9 cellular contexts compared by ENCODE assay signal in the genomic region with DNA sequence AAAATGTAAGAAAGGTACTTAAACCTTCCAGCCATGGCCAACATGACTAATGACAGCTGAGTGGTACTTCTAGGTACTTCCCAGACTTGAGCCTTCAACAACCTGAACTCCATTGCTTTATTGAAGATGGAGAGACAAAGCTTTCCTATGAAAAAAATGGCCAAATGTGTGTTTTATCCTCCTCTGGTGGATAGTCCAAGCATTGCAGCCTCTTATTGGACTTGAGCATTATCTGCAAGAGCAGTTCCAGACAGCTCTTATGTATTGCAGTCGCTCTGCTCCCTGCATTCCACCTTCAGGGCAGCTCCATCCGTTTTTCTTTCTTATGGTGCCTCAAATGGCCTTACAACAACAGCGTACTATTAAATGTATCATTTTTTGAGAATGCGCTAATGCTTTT.
A peak's percentile ranks its signal among the peaks of the same experiment; 100 is the strongest.
DNase-seq lines count a peak whose midpoint lies in the region; ATAC-seq, FAIRE-seq and TF ChIP-seq lines count a peak whose summit lies in the region.
"Had no signal": no experiment of that assay in that cellular context is flagged by ENCODE, and none has a peak within 500 bp of the region (broad histone marks: within the 10 kb centered on the region; RNA-seq: fewer than 3 reads in every experiment).

No MANE protein-coding gene starts in this region.

- H3F3A ChIP-seq in Loucy (ENCODE audit: low read depth): no peaks in the 10 kb centered on the region
- H3F3A ChIP-seq in SK-N-SH (replicated peaks; ENCODE audit: insufficient read depth): no peaks in the 10 kb centered on the region

- WGBS in SK-N-SH (ENCODE audit: low lambda C conversion rate): 41% methylated on average over 4 of the region's 4 CpGs

- no peak for TF ChIP-seq EP300 in SK-N-SH (IDR thresholded peaks at IDR 0.05; ENCODE audit: borderline replicate concordance in 1 of 2, low read depth in 1 of 2, low read length in 1 of 2)

- H3K27ac ChIP-seq in SK-N-SH (ENCODE audit: low read depth in 2 of 2, low read length in 1 of 2) (no peak overlapping the region), keratinocyte (ENCODE audit: control insufficient read depth, insufficient read depth, low read length) (no peak overlapping the region)

- H3K27me3 ChIP-seq in Loucy (ENCODE audit: insufficient read depth, low read length, poor library complexity, severe bottlenecking) (no peaks in the 10 kb centered on the region), SK-N-SH (ENCODE audit: insufficient read depth) (no peaks in the 10 kb centered on the region), keratinocyte (ENCODE audit: control insufficient read depth, extremely low read depth, insufficient read depth, low read length) (no peaks in the 10 kb centered on the region)

- H3K4me2 ChIP-seq in Loucy (ENCODE audit: low read depth, low read length, poor library complexity, severe bottlenecking) (no peak overlapping the region), SK-N-SH (no peak overlapping the region), keratinocyte (ENCODE audit: control insufficient read depth, extremely low read depth, insufficient read depth, low read depth, low read length) (no peak overlapping the region)

- H3K9ac ChIP-seq in Loucy (ENCODE audit: low read depth, low read length, poor library complexity, severe bottlenecking): no peak overlapping the region
- H3K9ac ChIP-seq in SK-N-SH: no peak overlapping the region
- H3K9ac ChIP-seq in keratinocyte (ENCODE audit: control insufficient read depth, extremely low read depth, insufficient read depth, low read length): no peak overlapping the region

- no peaks in the 10 kb centered on the region for H3K36me3 ChIP-seq in Loucy (ENCODE audit: insufficient read depth, low read length)
- H3K36me3 ChIP-seq in SK-N-SH (replicated peaks in 1 of 2; ENCODE audit: control insufficient read depth in 1 of 2, insufficient read depth in 2 of 2, low read length in 1 of 2): no peaks in the 10 kb centered on the region
- no peaks in the 10 kb centered on the region for H3K36me3 ChIP-seq in keratinocyte (ENCODE audit: control insufficient read depth in 2 of 2, extremely low read depth in 1 of 2, insufficient read depth in 2 of 2, low read length in 2 of 2)

- no peak for ATAC-seq in stimulated activated memory B cell treated with anti-CD40 and anti-IgM and Interleukin-4, amounts not matched to agents 10 μg/mL and 1 μg/mL and 100 μg/mL, for 72 hours

- no peaks in the 10 kb centered on the region for H3K36me3 Mint-ChIP-seq in CD14-positive monocyte
- H3K36me3 Mint-ChIP-seq in stimulated activated memory B cell treated with anti-CD40 and anti-IgM and Interleukin-4, amounts not matched to agents 10 μg/mL and 1 μg/mL and 100 μg/mL, for 72 hours: no peaks in the 10 kb centered on the region
- H3K36me3 Mint-ChIP-seq: IgD-negative memory B cell had no signal

- H3K4me3 Mint-ChIP-seq in CD14-positive monocyte: no peak overlapping the region
- H3K4me3 Mint-ChIP-seq in stimulated activated memory B cell treated with anti-CD40 and anti-IgM and Interleukin-4, amounts not matched to agents 10 μg/mL and 1 μg/mL and 100 μg/mL, for 72 hours: no peak overlapping the region
- H3K4me3 Mint-ChIP-seq: IgD-negative memory B cell had no signal

- intact Hi-C loops in CD14-positive monocyte (cut with micrococcal nuclease): no loop called here

- H3K4me1 ChIP-seq in Loucy (ENCODE audit: insufficient read depth, low read length, poor library complexity, severe bottlenecking): no peaks in the 10 kb centered on the region
- H3K4me1 ChIP-seq in SK-N-SH (ENCODE audit: control insufficient read depth in 1 of 2, insufficient read depth in 2 of 2, low read depth in 1 of 2, low read length in 1 of 2): no peaks in the 10 kb centered on the region
- H3K4me1 ChIP-seq in keratinocyte (ENCODE audit: control insufficient read depth, extremely low read depth, insufficient read depth, low read length): no peaks in the 10 kb centered on the region

- CTCF ChIA-PET in SK-N-SH (lab: Yijun Ruan, JAX): interaction anchor here (0.6 to 3.0 kb wide), 17 partner anchors 8 to 192 kb away, joined by 3 to 9 read pairs (median 4); no protein-coding TSS in a partner anchor

- H3K4me3 ChIP-seq in Loucy (ENCODE audit: low read length, poor library complexity, severe bottlenecking) (no peak overlapping the region), SK-N-SH (ENCODE audit: low read depth in 2 of 2, low read length in 1 of 2) (no peak overlapping the region; a peak in 1 of 4 replicates), keratinocyte (ENCODE audit: control insufficient read depth in 2 of 3, extremely low read depth in 1 of 3, insufficient read depth in 2 of 3, low read depth in 1 of 3, low read length in 3 of 3) (no peak overlapping the region)

- peak; percentile 71 for TF ChIP-seq RAD21 in SK-N-SH (IDR thresholded peaks at IDR 0.05; ENCODE audit: low read length)

- H2AFZ ChIP-seq in Loucy (ENCODE audit: low read length) (no peak overlapping the region), SK-N-SH (ENCODE audit: low read depth) (no peak overlapping the region), keratinocyte (ENCODE audit: control insufficient read depth, low read length) (no peak overlapping the region)

- H3K79me2 ChIP-seq in Loucy (ENCODE audit: insufficient read depth, low read length) (no peaks in the 10 kb centered on the region), SK-N-SH (ENCODE audit: insufficient read depth) (no peaks in the 10 kb centered on the region), keratinocyte (ENCODE audit: control insufficient read depth, insufficient read depth, low read length) (no peaks in the 10 kb centered on the region)

- no peaks in the 10 kb centered on the region for H3K4me1 Mint-ChIP-seq in CD14-positive monocyte
- H3K4me1 Mint-ChIP-seq in stimulated activated memory B cell treated with anti-CD40 and anti-IgM and Interleukin-4, amounts not matched to agents 10 μg/mL and 1 μg/mL and 100 μg/mL, for 72 hours: no peaks in the 10 kb centered on the region
- H3K4me1 Mint-ChIP-seq: IgD-negative memory B cell had no signal

- H3K9me3 Mint-ChIP-seq in CD14-positive monocyte: no peaks in the 10 kb centered on the region
- H3K9me3 Mint-ChIP-seq in stimulated activated memory B cell treated with anti-CD40 and anti-IgM and Interleukin-4, amounts not matched to agents 10 μg/mL and 1 μg/mL and 100 μg/mL, for 72 hours: no peaks in the 10 kb centered on the region

- TF ChIP-seq CTCF in GM20000 (IDR thresholded peaks at IDR 0.05; ENCODE audit: extremely low read depth, missing control alignments): peak; percentile 19
- TF ChIP-seq CTCF in Loucy (conservative IDR thresholded peaks at IDR 0.05; ENCODE audit: low read length): peak; percentile 64
- TF ChIP-seq CTCF in SK-N-SH (IDR thresholded peaks at IDR 0.05): peak; percentile 57
- TF ChIP-seq CTCF in keratinocyte (optimal IDR thresholded peaks at IDR 0.05 in 1 of 3, IDR thresholded peaks at IDR 0.05 in 1 of 3, conservative IDR thresholded peaks at IDR 0.05 in 1 of 3; ENCODE audit: extremely low read depth in 1 of 3, insufficient read depth in 2 of 3, low read length in 3 of 3): peak; percentile 22 to 77 (median 56)
- no peak for TF ChIP-seq CTCF in CD14-positive monocyte (IDR thresholded peaks at IDR 0.05)

- H4K20me1 ChIP-seq in Loucy (ENCODE audit: insufficient read depth, low read length, poor library complexity, severe bottlenecking): no peaks in the 10 kb centered on the region
- no peaks in the 10 kb centered on the region for H4K20me1 ChIP-seq in SK-N-SH (ENCODE audit: insufficient read depth)
- peaks cover 2% of the 10 kb centered on the region for H4K20me1 ChIP-seq in keratinocyte (ENCODE audit: control insufficient read depth, extremely low read depth, insufficient read depth, low read length)

- peak; percentile 5 for DNase-seq in DMS114 treated with DMSO at 0.1 percent for 48 hours (lab: John Stamatoyannopoulos, UW; ENCODE audit: unreplicated experiment)
- DNase-seq in GM20000 (ENCODE audit: low spot score): peak; percentile 8
- DNase-seq in SK-N-SH: peak; percentile 37
- no peak for DNase-seq in keratinocyte (ENCODE audit: low read depth, low spot score)
- no peak for DNase-seq in CD14-positive monocyte (ENCODE audit: low spot score)
- no peak for DNase-seq in activated CD4-positive, alpha-beta T cell treated with anti-CD3 and anti-CD28 coated beads, Interleukin-2, amount 50 U/mL, for 1 hour

- H3K9me1 ChIP-seq in keratinocyte (ENCODE audit: control insufficient read depth, extremely low read depth, insufficient read depth, low read length): no peaks in the 10 kb centered on the region

- FAIRE-seq in keratinocyte (lab: Jason Lieb, UNC): no peak

- H3K27me3 Mint-ChIP-seq in CD14-positive monocyte (ENCODE audit: low read depth in 3 of 3): peaks cover 0 to 2% (median 0%) of the 10 kb centered on the region in 3 donors
- H3K27me3 Mint-ChIP-seq in stimulated activated memory B cell treated with anti-CD40 and anti-IgM and Interleukin-4, amounts not matched to agents 10 μg/mL and 1 μg/mL and 100 μg/mL, for 72 hours: no peaks in the 10 kb centered on the region

- H3K9me3 ChIP-seq in Loucy (ENCODE audit: insufficient read depth, low read depth, low read length) (no peaks in the 10 kb centered on the region), SK-N-SH (no peaks in the 10 kb centered on the region), keratinocyte (ENCODE audit: control insufficient read depth, low read depth, low read length) (no peaks in the 10 kb centered on the region)

- H3K27ac Mint-ChIP-seq in CD14-positive monocyte: no peak overlapping the region
- H3K27ac Mint-ChIP-seq in stimulated activated memory B cell treated with anti-CD40 and anti-IgM and Interleukin-4, amounts not matched to agents 10 μg/mL and 1 μg/mL and 100 μg/mL, for 72 hours: no peak overlapping the region
- H3K27ac Mint-ChIP-seq: IgD-negative memory B cell had no signal

- no peaks in the 10 kb centered on the region for H3K9me2 ChIP-seq in Loucy (replicated peaks; ENCODE audit: low read depth, low read length)
- no peaks in the 10 kb centered on the region for H3K9me2 ChIP-seq in SK-N-SH

- POLR2A ChIA-PET in SK-N-SH (lab: Yijun Ruan, JAX): no interaction called here

- dilution Hi-C loops in keratinocyte (cut with MboI; ENCODE audit: extremely low pct_ligation_motif_present, low sequenced_read_pairs): no loop called here

TF ChIP-seq in SK-N-SH, 30 proteins besides CTCF, POLR2A, EP300 and RAD21 (continues in another document):
- TF ChIP-seq, protein P1, sequence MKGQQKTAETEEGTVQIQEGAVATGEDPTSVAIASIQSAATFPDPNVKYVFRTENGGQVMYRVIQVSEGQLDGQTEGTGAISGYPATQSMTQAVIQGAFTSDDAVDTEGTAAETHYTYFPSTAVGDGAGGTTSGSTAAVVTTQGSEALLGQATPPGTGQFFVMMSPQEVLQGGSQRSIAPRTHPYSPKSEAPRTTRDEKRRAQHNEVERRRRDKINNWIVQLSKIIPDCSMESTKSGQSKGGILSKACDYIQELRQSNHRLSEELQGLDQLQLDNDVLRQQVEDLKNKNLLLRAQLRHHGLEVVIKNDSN (IDR thresholded peaks at IDR 0.05; ENCODE audit: borderline replicate concordance, low read depth): no peak

Comparison
In these comparisons a context has a peak if more than half of its experiments do, and no peak if none do; other contexts are left out.
1. DNase-seq: peak in DMS114 treated with DMSO at 0.1 percent for 48 hours (single experiment), GM20000 (single experiment) and SK-N-SH (single experiment); none in keratinocyte (single experiment), CD14-positive monocyte (single experiment) and activated CD4-positive, alpha-beta T cell treated with anti-CD3 and anti-CD28 coated beads, Interleukin-2, amount 50 U/mL, for 1 hour (single experiment).